8 cellular contexts compared by ENCODE assay signal in the genomic region with DNA sequence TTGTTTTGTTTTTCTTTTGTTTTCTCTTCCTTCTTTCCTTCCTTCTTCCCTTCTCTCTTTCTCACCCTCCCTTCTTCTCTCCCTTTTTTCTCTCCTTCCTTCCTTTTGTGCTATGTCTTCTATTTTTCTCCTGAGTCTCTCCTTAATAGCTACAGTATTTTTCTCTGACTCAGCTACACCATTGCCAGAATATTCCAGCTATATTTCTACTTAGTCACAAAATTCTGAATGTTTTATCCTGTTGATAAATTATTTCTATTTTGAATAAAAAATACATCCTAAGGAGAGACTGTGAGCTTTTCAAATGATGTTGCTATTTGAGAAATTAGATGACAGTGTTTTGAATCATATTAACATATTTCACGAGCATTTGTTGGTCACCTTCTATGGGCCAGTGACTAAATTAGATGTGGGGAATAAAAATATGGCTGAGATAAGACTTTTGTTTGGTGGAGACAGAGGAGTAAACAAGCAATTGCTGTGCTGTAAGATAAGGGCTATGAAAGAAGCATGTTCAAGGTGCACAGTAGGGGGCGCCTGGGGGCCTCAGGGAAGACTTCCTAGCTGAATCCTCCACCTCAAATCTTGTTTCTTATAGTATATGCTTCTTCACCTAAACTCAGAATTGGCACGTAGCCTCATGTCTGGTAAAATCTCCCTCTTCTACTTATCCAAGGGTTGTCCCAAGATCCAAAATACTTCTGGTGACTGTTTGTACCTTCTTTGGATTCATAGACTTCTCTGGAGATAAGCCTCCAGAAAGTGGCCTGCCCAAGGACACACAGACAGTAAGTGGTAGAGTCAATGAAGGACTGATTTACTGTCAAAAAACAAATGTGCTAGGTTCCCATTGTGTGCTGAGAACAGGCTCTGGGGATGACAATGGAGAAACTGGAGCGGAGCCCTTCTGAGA.
DNase-seq lines count a peak whose midpoint lies in the region; ATAC-seq and TF ChIP-seq lines count a peak whose summit lies in the region.

No MANE protein-coding gene starts in this region.

- DNase-seq in NCI-H345 (lab: John Stamatoyannopoulos, UW) (peak; percentile 10), NCI-H345 treated with DMSO at 0.1 percent for 48 hours (lab: John Stamatoyannopoulos, UW; ENCODE audit: unreplicated experiment) (no peak), NCI-H748 treated with DMSO at 0.1 percent for 48 hours (lab: John Stamatoyannopoulos, UW) (peak; percentile 43), activated T-cell treated with anti-CD3 and anti-CD28 coated beads for 48 hours (ENCODE audit: low read depth) (peak; percentile 44), left ventricle myocardium inferior (peak; percentile 21)
- peak; percentile 15 for DNase-seq in stimulated activated CD8-positive, alpha-beta memory T cell treated with anti-CD3 and anti-CD28 coated beads, Interleukin-12 subunit alpha, Interleukin-12 subunit beta, amount 100 ng/mL, for 4 hours (ENCODE audit: low read depth)

- peaks cover 10% of the 10 kb centered on the region for H3K4me1 ChIP-seq in left ventricle myocardium inferior

- TF ChIP-seq CTCF in left ventricle myocardium inferior (IDR thresholded peaks at IDR 0.05; ENCODE audit: borderline replicate concordance), result peak; percentile 56

- intact Hi-C loops in left ventricle myocardium inferior (cut with micrococcal nuclease), result no loop called here

- H3K9me3 ChIP-seq in left ventricle myocardium inferior (replicated peaks), result no peaks in the 10 kb centered on the region

- no peaks in the 10 kb centered on the region for H3K36me3 ChIP-seq in left ventricle myocardium inferior

- ATAC-seq in GM18519 (IDR thresholded peaks at IDR 0.05; ENCODE audit: low FRiP score, unreplicated experiment) (no peak), HG03025 (IDR thresholded peaks at IDR 0.05; ENCODE audit: low FRiP score, unreplicated experiment) (no peak)

- H3K27me3 ChIP-seq in left ventricle myocardium inferior (ENCODE audit: low read depth), result peaks cover 5% of the 10 kb centered on the region

- no peak overlapping the region for H3K4me3 ChIP-seq in left ventricle myocardium inferior

- no peak overlapping the region for H3K27ac ChIP-seq in left ventricle myocardium inferior (replicated peaks)
